In genomic region chr1:100616121-100616621, GRCh38 we compare ENCODE assay signal across 1 cellular context.
TF ChIP-seq lines count a peak whose summit lies in the region.

No MANE protein-coding gene starts in this region.

TF ChIP-seq in GM23338, 12 proteins besides CTCF, POLR2A, EP300 and RAD21 (continued from another document):
- no peak for TF ChIP-seq ZNF462 (CRISPR knock-in tag; IDR thresholded peaks at IDR 0.05)
- no peak for TF ChIP-seq ZNF331 (CRISPR knock-in tag; IDR thresholded peaks at IDR 0.05; ENCODE audit: low read depth)
- no peak for TF ChIP-seq CREB1 (CRISPR knock-in tag; IDR thresholded peaks at IDR 0.05; ENCODE audit: low read depth)
- TF ChIP-seq EZH2 (IDR thresholded peaks at IDR 0.05; ENCODE audit: low read depth, unreplicated experiment), result no peak
- TF ChIP-seq NANOG (IDR thresholded peaks at IDR 0.05; ENCODE audit: borderline replicate concordance), result no peak
